1 cellular context compared by ENCODE assay signal in genomic region chr1:84605157-84605556, GRCh38.
TF ChIP-seq lines count a peak whose summit lies in the region.

No MANE protein-coding gene starts in this region.

TF ChIP-seq in HepG2, 621 proteins besides CTCF, POLR2A, EP300 and RAD21 (continued from another document):
- TF ChIP-seq, protein P1, sequence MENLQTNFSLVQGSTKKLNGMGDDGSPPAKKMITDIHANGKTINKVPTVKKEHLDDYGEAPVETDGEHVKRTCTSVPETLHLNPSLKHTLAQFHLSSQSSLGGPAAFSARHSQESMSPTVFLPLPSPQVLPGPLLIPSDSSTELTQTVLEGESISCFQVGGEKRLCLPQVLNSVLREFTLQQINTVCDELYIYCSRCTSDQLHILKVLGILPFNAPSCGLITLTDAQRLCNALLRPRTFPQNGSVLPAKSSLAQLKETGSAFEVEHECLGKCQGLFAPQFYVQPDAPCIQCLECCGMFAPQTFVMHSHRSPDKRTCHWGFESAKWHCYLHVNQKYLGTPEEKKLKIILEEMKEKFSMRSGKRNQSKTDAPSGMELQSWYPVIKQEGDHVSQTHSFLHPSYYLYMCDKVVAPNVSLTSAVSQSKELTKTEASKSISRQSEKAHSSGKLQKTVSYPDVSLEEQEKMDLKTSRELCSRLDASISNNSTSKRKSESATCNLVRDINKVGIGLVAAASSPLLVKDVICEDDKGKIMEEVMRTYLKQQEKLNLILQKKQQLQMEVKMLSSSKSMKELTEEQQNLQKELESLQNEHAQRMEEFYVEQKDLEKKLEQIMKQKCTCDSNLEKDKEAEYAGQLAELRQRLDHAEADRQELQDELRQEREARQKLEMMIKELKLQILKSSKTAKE (CRISPR knock-in tag; IDR thresholded peaks at IDR 0.05; ENCODE audit: borderline replicate concordance): no peak
- TF ChIP-seq ZSCAN29 (CRISPR knock-in tag; conservative IDR thresholded peaks at IDR 0.05): no peak
- TF ChIP-seq ZNF124 (CRISPR knock-in tag; IDR thresholded peaks at IDR 0.05): no peak
- no peak for TF ChIP-seq GABPB1 (CRISPR knock-in tag; IDR thresholded peaks at IDR 0.05)
- no peak for TF ChIP-seq ZFP91 (CRISPR knock-in tag; IDR thresholded peaks at IDR 0.05; ENCODE audit: borderline replicate concordance)
